In genomic region chr2:112658820-112659667, GRCh38 we compare ENCODE assay signal across 14 cellular contexts. TPM values are rescaled to one million over a fixed set of nuclear protein-coding genes. Genes with fewer than 3 reads are reported as not detected.
DNase-seq lines count a peak whose midpoint lies in the region; ATAC-seq, FAIRE-seq and TF ChIP-seq lines count a peak whose summit lies in the region.
"Had no signal": no experiment of that assay in that cellular context is flagged by ENCODE, and none has a peak within 500 bp of the region (broad histone marks: within the 10 kb centered on the region; RNA-seq: fewer than 3 reads in every experiment).

No MANE protein-coding gene starts in this region.

- no peak overlapping the region for H3K9ac ChIP-seq in DND-41 (ENCODE audit: low read depth, low read length)
- no peak overlapping the region for H3K9ac ChIP-seq in HepG2 (ENCODE audit: insufficient read depth, low read depth, low read length)

- no peak for TF ChIP-seq EP300 in HepG2 (IDR thresholded peaks at IDR 0.05; ENCODE audit: low read depth in 2 of 2, low read length in 2 of 2)
- no peak for TF ChIP-seq EP300 in HepG2 (CRISPR knock-in tag; IDR thresholded peaks at IDR 0.05; ENCODE audit: borderline replicate concordance)

- H3K4me3 ChIP-seq in CD4-positive, CD25-positive, alpha-beta regulatory T cell (ENCODE audit: low read depth, low read length) = no peak overlapping the region
- H3K4me3 ChIP-seq in DND-41 (ENCODE audit: low read depth in 1 of 2, low read length in 2 of 2) (no peak overlapping the region), HepG2 (replicated peaks in 1 of 3; ENCODE audit: insufficient read depth in 1 of 3, low read depth in 2 of 3, low read length in 3 of 3) (no peak overlapping the region)
- H3K4me3 ChIP-seq: MG63 had no signal

- H3K4me3 Mint-ChIP-seq in CD4-positive, CD25-positive, alpha-beta regulatory T cell = peak overlapping the region in 2 of 4 donors; percentile 21 to 70
- H3K4me3 Mint-ChIP-seq in activated T-helper 2 cell treated with anti-CD3 and anti-CD28 coated beads, Interferon-gamma antibody, Interleukin-2, Interleukin-4, amounts not matched to agents 10 μg/mL and 5 μg/mL and 100 μg/mL, durations not matched to agents 14 hours and 24 hours and 36 hours (ENCODE audit: low read depth) = no peak overlapping the region
- H3K4me3 Mint-ChIP-seq: brain had no signal

- H3K9me3 ChIP-seq in CD4-positive, CD25-positive, alpha-beta regulatory T cell (ENCODE audit: control insufficient read depth in 2 of 2, low read length in 2 of 2) = no peaks in the 10 kb centered on the region
- H3K9me3 ChIP-seq in DND-41 (ENCODE audit: insufficient read depth, low read length, severe bottlenecking) = no peaks in the 10 kb centered on the region
- no peaks in the 10 kb centered on the region for H3K9me3 ChIP-seq in HepG2 (ENCODE audit: low read length)
- H3K9me3 ChIP-seq: MG63 had no signal

- peak overlapping the region in 2 of 3 donors; percentile 22 to 36 for H3K27ac Mint-ChIP-seq in CD4-positive, CD25-positive, alpha-beta regulatory T cell
- peak overlapping the region; percentile 62 for H3K27ac Mint-ChIP-seq in activated T-helper 2 cell treated with anti-CD3 and anti-CD28 coated beads, Interferon-gamma antibody, Interleukin-2, Interleukin-4, amounts not matched to agents 10 μg/mL and 5 μg/mL and 100 μg/mL, durations not matched to agents 14 hours and 24 hours and 36 hours

- no peak for DNase-seq in CD4-positive, CD25-positive, alpha-beta regulatory T cell
- DNase-seq in DND-41 (no peak), HepG2 (ENCODE audit: low spot score) (no peak), ACHN (no peak), GM19240 (ENCODE audit: insufficient read length, low spot score) (no peak), omental fat pad (ENCODE audit: low spot score) (no peak), NCI-H524 (lab: John Stamatoyannopoulos, UW) (no peak)
- no peak for DNase-seq in activated T-helper 2 cell treated with anti-CD3 and anti-CD28 coated beads, Interferon-gamma antibody, Interleukin-2, Interleukin-4, amounts not matched to agents 10 μg/mL and 5 μg/mL and 100 μg/mL, durations not matched to agents 14 hours and 24 hours and 36 hours (ENCODE audit: low spot score)
- DNase-seq: MG63, NCI-H226, occipital lobe had no signal

- H3K27me3 ChIP-seq in CD4-positive, CD25-positive, alpha-beta regulatory T cell (ENCODE audit: control insufficient read depth, insufficient read depth, low read length) = no peaks in the 10 kb centered on the region
- H3K27me3 ChIP-seq in DND-41 (ENCODE audit: insufficient read depth, low read length, poor library complexity) (no peaks in the 10 kb centered on the region), HepG2 (ENCODE audit: control insufficient read depth in 1 of 2, insufficient read depth in 2 of 2, low read length in 2 of 2) (no peaks in the 10 kb centered on the region)
- H3K27me3 ChIP-seq: MG63 had no signal

- peaks cover 59% of the 10 kb centered on the region for H3K36me3 Mint-ChIP-seq in CD4-positive, CD25-positive, alpha-beta regulatory T cell
- peaks cover 90% of the 10 kb centered on the region for H3K36me3 Mint-ChIP-seq in activated T-helper 2 cell treated with anti-CD3 and anti-CD28 coated beads, Interferon-gamma antibody, Interleukin-2, Interleukin-4, amounts not matched to agents 10 μg/mL and 5 μg/mL and 100 μg/mL, durations not matched to agents 14 hours and 24 hours and 36 hours (ENCODE audit: low read depth)

- H3K4me1 Mint-ChIP-seq in CD4-positive, CD25-positive, alpha-beta regulatory T cell = peaks cover 19 to 28% (median 24%) of the 10 kb centered on the region in 4 donors
- peaks cover 41% of the 10 kb centered on the region for H3K4me1 Mint-ChIP-seq in activated T-helper 2 cell treated with anti-CD3 and anti-CD28 coated beads, Interferon-gamma antibody, Interleukin-2, Interleukin-4, amounts not matched to agents 10 μg/mL and 5 μg/mL and 100 μg/mL, durations not matched to agents 14 hours and 24 hours and 36 hours (ENCODE audit: low read depth)

- peaks cover 81% of the 10 kb centered on the region for H3K36me3 ChIP-seq in CD4-positive, CD25-positive, alpha-beta regulatory T cell (ENCODE audit: control insufficient read depth, insufficient read depth, low read length)
- H3K36me3 ChIP-seq in DND-41 (ENCODE audit: insufficient read depth, low read length) (peaks cover 95% of the 10 kb centered on the region), HepG2 (replicated peaks in 1 of 2; ENCODE audit: control insufficient read depth in 1 of 2, insufficient read depth in 2 of 2, low read length in 2 of 2) (peaks cover 27 to 88% of the 10 kb centered on the region in 2 experiments)

- 96% methylated on average over 11 of the region's 11 CpGs for WGBS in HepG2 (ENCODE audit: low lambda C conversion rate)

- no peak for TF ChIP-seq RAD21 in HepG2 (CRISPR knock-in tag; IDR thresholded peaks at IDR 0.05)

- intact Hi-C loops in activated T-helper 2 cell treated with anti-CD3 and anti-CD28 coated beads, Interferon-gamma antibody, Interleukin-2, Interleukin-4, amounts not matched to agents 10 μg/mL and 5 μg/mL and 100 μg/mL, durations not matched to agents 14 hours and 24 hours and 36 hours (cut with micrococcal nuclease) = no loop called here
- intact Hi-C loops in HepG2 (cut with micrococcal nuclease; ENCODE audit: unreplicated experiment) = no loop called here

- H4K20me1 ChIP-seq in DND-41 (ENCODE audit: insufficient read depth, low read length) = peaks cover 32% of the 10 kb centered on the region; the same call in 1 of the 2 replicates
- H4K20me1 ChIP-seq in HepG2 (ENCODE audit: insufficient read depth, low read length) = no peaks in the 10 kb centered on the region

- TF ChIP-seq CTCF in DND-41 (IDR thresholded peaks at IDR 0.05; ENCODE audit: borderline replicate concordance, extremely low read depth, low read length, poor library complexity, severe bottlenecking) = no peak
- TF ChIP-seq CTCF in HepG2 (CRISPR knock-in tag; IDR thresholded peaks at IDR 0.05) = no peak
- no peak for TF ChIP-seq CTCF in omental fat pad (IDR thresholded peaks at IDR 0.05)

- H2AFZ ChIP-seq in DND-41 (ENCODE audit: low read depth, low read length) = no peak overlapping the region
- no peak overlapping the region for H2AFZ ChIP-seq in HepG2 (ENCODE audit: low read length)

- ATAC-seq in CD4-positive, CD25-positive, alpha-beta regulatory T cell (ENCODE audit: low read depth in 2 of 2) = no peak
- ATAC-seq in DND-41 (ENCODE audit: insufficient read depth, low read depth) = peak; percentile 29; the same call in 2 of the 3 replicates
- ATAC-seq in HepG2 = peak; percentile 74
- no peak for ATAC-seq in omental fat pad (ENCODE audit: low FRiP score)

- TF ChIP-seq POLR2A in HepG2 (IDR thresholded peaks at IDR 0.05; ENCODE audit: insufficient read depth in 1 of 2, low read depth in 2 of 2, low read length in 2 of 2) = peak; percentile 3 to 18; a peak in 1 of 4 replicates

- CTCF ChIA-PET in HepG2 (lab: Yijun Ruan, JAX; ENCODE audit: low intra/inter-chr PET ratio, low total read pairs) = no interaction called here

- no peak for FAIRE-seq in HepG2 (lab: Jason Lieb, UNC)
- FAIRE-seq: H1, RCC 7860 had no signal

- POLR2A ChIA-PET in HepG2 (lab: Yijun Ruan, JAX) = interaction anchor here (0.7 to 1.6 kb wide), 2 partner anchors 14 to 26 kb away, joined by 3 to 5 read pairs; no protein-coding TSS in a partner anchor

- H3K4me1 ChIP-seq in CD4-positive, CD25-positive, alpha-beta regulatory T cell (ENCODE audit: control insufficient read depth, insufficient read depth, low read length, poor library complexity, severe bottlenecking) = no peaks in the 10 kb centered on the region
- H3K4me1 ChIP-seq in DND-41 (ENCODE audit: insufficient read depth, low read length) (peaks cover 12% of the 10 kb centered on the region), HepG2 (ENCODE audit: insufficient read depth, low read length) (peaks cover 15% of the 10 kb centered on the region; the same call in 1 of the 2 replicates)

- BruUV-seq in HepG2 (replicated peaks; lab: Mats Ljungman, UMichigan) = TSS peak; percentile 11

- H3K4me2 ChIP-seq in DND-41 (ENCODE audit: insufficient read depth, low read length) = 0 out of 2 replicates have a peak overlapping the region, but pooled peaks have one; percentile 2
- no peak overlapping the region for H3K4me2 ChIP-seq in HepG2 (ENCODE audit: low read depth, low read length)

- no peaks in the 10 kb centered on the region for H3K9me3 Mint-ChIP-seq in CD4-positive, CD25-positive, alpha-beta regulatory T cell
- H3K9me3 Mint-ChIP-seq in activated T-helper 2 cell treated with anti-CD3 and anti-CD28 coated beads, Interferon-gamma antibody, Interleukin-2, Interleukin-4, amounts not matched to agents 10 μg/mL and 5 μg/mL and 100 μg/mL, durations not matched to agents 14 hours and 24 hours and 36 hours = no peaks in the 10 kb centered on the region
- H3K9me3 Mint-ChIP-seq: brain had no signal

- H3K79me2 ChIP-seq in DND-41 (ENCODE audit: insufficient read depth, low read length) = peaks cover 58% of the 10 kb centered on the region
- peaks cover 2% of the 10 kb centered on the region for H3K79me2 ChIP-seq in HepG2 (ENCODE audit: insufficient read depth, low read length)

- in situ Hi-C loops in HepG2 (cut with HindIII; ENCODE audit: extremely low pct_ligation_motif_present, low pct_unique_long_range_greater_than_20kb) = no loop called here
- in situ Hi-C loops in ACHN (cut with HindIII; ENCODE audit: low pct_ligation_motif_present, low pct_unique_long_range_greater_than_20kb, low sequenced_read_pairs) = no loop called here

- H3K27ac ChIP-seq in CD4-positive, CD25-positive, alpha-beta regulatory T cell (ENCODE audit: insufficient read depth, low read length, poor library complexity, severe bottlenecking) = no peak overlapping the region
- H3K27ac ChIP-seq in DND-41 (ENCODE audit: low read length) = no peak overlapping the region
- H3K27ac ChIP-seq in HepG2 (ENCODE audit: extremely low read length, insufficient read depth, low read length) = no peak overlapping the region

- H3K27me3 Mint-ChIP-seq in CD4-positive, CD25-positive, alpha-beta regulatory T cell = no peaks in the 10 kb centered on the region
- no peaks in the 10 kb centered on the region for H3K27me3 Mint-ChIP-seq in activated T-helper 2 cell treated with anti-CD3 and anti-CD28 coated beads, Interferon-gamma antibody, Interleukin-2, Interleukin-4, amounts not matched to agents 10 μg/mL and 5 μg/mL and 100 μg/mL, durations not matched to agents 14 hours and 24 hours and 36 hours (ENCODE audit: low read depth)
- H3K27me3 Mint-ChIP-seq: brain had no signal

RNA-seq across cellular contexts. Expression of gene SLC20A1, which starts 13.3 kb away (rescaled TPM):
- 130 TPM for total RNA-seq in CD4-positive, CD25-positive, alpha-beta regulatory T cell
- 10 to 100 TPM; 18.1 to 30.7 (median 24.9) TPM for polyA plus RNA-seq in CD4-positive, CD25-positive, alpha-beta regulatory T cell
- total RNA-seq in activated T-helper 2 cell treated with anti-CD3 and anti-CD28 coated beads, Interferon-gamma antibody, Interleukin-2, Interleukin-4, amounts not matched to agents 10 μg/mL and 5 μg/mL and 100 μg/mL, durations not matched to agents 14 hours and 24 hours and 36 hours = 128 TPM in 2 replicates
- total RNA-seq in HepG2 (2016; rRNA removed; fragmentation: Illumina TruSeq; extraction: Trizol) (60.1 and 85.9 TPM in 2 replicates), omental fat pad (100 to 1,000 TPM in 2 of 4 donors, 10 to 100 TPM in 2; 33.1 to 299 (median 88.2) TPM)
- 12.7 and 13.6 TPM in 2 replicates for total RNA-seq in HepG2 (2016; cell fraction: cytosol; rRNA removed; fragmentation: Illumina TruSeq; extraction: Trizol; ENCODE audit: low read depth)
- total RNA-seq in HepG2 (2016; cell fraction: insoluble cytoplasmic fraction; rRNA removed; fragmentation: Illumina TruSeq; extraction: Trizol) = 58.0 and 89.3 TPM in 2 replicates
- 41.9 and 44.0 TPM in 2 replicates for total RNA-seq in HepG2 (2016; cell fraction: membrane; rRNA removed; fragmentation: Illumina TruSeq; extraction: Trizol)
- 130 and 144 TPM in 2 replicates for total RNA-seq in HepG2 (2016; cell fraction: nucleus; rRNA removed; fragmentation: Illumina TruSeq; extraction: Trizol)
- polyA plus RNA-seq in HepG2 (2011; rRNA removed) = 54.0 and 70.6 TPM in 2 replicates
- polyA plus RNA-seq in HepG2 (2011; cell fraction: cytosol; rRNA removed) = 47.5 and 83.7 TPM in 2 replicates
- 80.6 and 124 TPM in 2 replicates for polyA plus RNA-seq in HepG2 (2011; cell fraction: nucleus; rRNA removed)
- polyA plus RNA-seq in HepG2 (2012) = 121 and 142 TPM in 2 replicates
- 7.3 and 8.2 TPM in 2 replicates for polyA plus RNA-seq in HepG2 (2016; cell fraction: cytosol; fragmentation: Illumina TruSeq; extraction: Trizol; ENCODE audit: low read depth)
- 42.8 and 44.4 TPM in 2 replicates for polyA plus RNA-seq in HepG2 (2016; cell fraction: insoluble cytoplasmic fraction; fragmentation: Illumina TruSeq; extraction: Trizol; ENCODE audit: low read depth)
- polyA plus RNA-seq in HepG2 (2016; cell fraction: membrane; fragmentation: Illumina TruSeq; extraction: Trizol; ENCODE audit: low read depth) = 21.0 and 21.5 TPM in 2 replicates
- polyA plus RNA-seq in HepG2 (2016; cell fraction: nucleus; fragmentation: Illumina TruSeq; extraction: Trizol; ENCODE audit: insufficient read depth, low read depth) = 155 and 157 TPM in 2 replicates
- polyA minus RNA-seq in HepG2 (2011; rRNA and poly(A)+ RNA removed; ENCODE audit: low replicate concordance) = 36.0 and 75.9 TPM in 2 replicates
- polyA minus RNA-seq in HepG2 (2011; cell fraction: cytosol; rRNA and poly(A)+ RNA removed) = 63.7 and 90.7 TPM in 2 replicates
- polyA minus RNA-seq in HepG2 (2011; cell fraction: nucleus; rRNA and poly(A)+ RNA removed) = 154 and 209 TPM in 2 replicates

Comparison
In these comparisons a context has a peak if more than half of its experiments do, and no peak if none do; other contexts are left out.
1. ATAC-seq: peak in DND-41 (single experiment) and HepG2 (single experiment); none in CD4-positive, CD25-positive, alpha-beta regulatory T cell (0 of 2) and omental fat pad (single experiment).